Comparison of ENCODE assay signal across 17 cellular contexts in genomic region chr14:85948163-85948562, GRCh38.
A peak's percentile ranks its signal among the peaks of the same experiment; 100 is the strongest.
DNase-seq lines count a peak whose midpoint lies in the region; ATAC-seq and TF ChIP-seq lines count a peak whose summit lies in the region.
"Had no signal": no experiment of that assay in that cellular context is flagged by ENCODE, and none has a peak within 500 bp of the region (broad histone marks: within the 10 kb centered on the region; RNA-seq: fewer than 3 reads in every experiment).

No MANE protein-coding gene starts in this region.

- peak; percentile 21 for DNase-seq in Ammon's horn (ENCODE audit: low spot score)
- DNase-seq in HL-60 (ENCODE audit: low read depth in 1 of 2, low spot score in 1 of 2) = peak in 1 of 2 experiments; percentile 75
- peak; percentile 16 for DNase-seq in UCSD-AML1 (lab: John Stamatoyannopoulos, UW; ENCODE audit: unreplicated experiment)
- DNase-seq in neural progenitor cell (ENCODE audit: low spot score) = no peak
- DNase-seq in left cardiac atrium = no peak
- DNase-seq in NCI-H2029 treated with DMSO at 0.1 percent for 48 hours (lab: John Stamatoyannopoulos, UW) = no peak
- no peak for DNase-seq in erythroblast (lab: John Stamatoyannopoulos, UW)
- DNase-seq: H7, HFFc6, NCI-H187, NCI-H2227 treated with DMSO at 0.1 percent for 48 hours, NCI-H510A treated with DMSO at 0.1 percent for 48 hours, NCI-H774, PC-9 had no signal

- no peak overlapping the region for H3K27ac Mint-ChIP-seq in neural progenitor cell
- H3K27ac Mint-ChIP-seq: HFFc6 had no signal

- H3F3A ChIP-seq in neural progenitor cell (ENCODE audit: low read depth) = no peaks in the 10 kb centered on the region

- H4K20me1 ChIP-seq in neural progenitor cell (ENCODE audit: low read depth) = no peaks in the 10 kb centered on the region
- H4K20me1 ChIP-seq: BLaER1 treated with 17β-estradiol and CSF1 and Interleukin-3, amounts not matched to agents 10 nM and 100 nM had no signal

- no peak overlapping the region for H3K4me3 ChIP-seq in HL-60 (replicated peaks; ENCODE audit: insufficient read depth, low read length)
- no peak overlapping the region for H3K4me3 ChIP-seq in neural progenitor cell
- H3K4me3 ChIP-seq: A549; BLaER1 treated with 17β-estradiol and CSF1 and Interleukin-3, amounts not matched to agents 10 nM and 100 nM; PC-9 had no signal

- H3K36me3 ChIP-seq in neural progenitor cell = no peaks in the 10 kb centered on the region

- no peak overlapping the region for H3K9ac ChIP-seq in neural progenitor cell
- H3K9ac ChIP-seq: BLaER1 treated with 17β-estradiol and CSF1 and Interleukin-3, amounts not matched to agents 10 nM and 100 nM had no signal

- ATAC-seq in left cardiac atrium = no peak
- ATAC-seq: A549 had no signal

- intact Hi-C loops in left cardiac atrium (cut with DNase I) = no loop called here

- TF ChIP-seq POLR2A in erythroblast (IDR thresholded peaks at IDR 0.05; ENCODE audit: low read length) = no peak

- TF ChIP-seq CTCF in HL-60 (IDR thresholded peaks at IDR 0.05; ENCODE audit: insufficient read depth, low read length) (no peak), neural progenitor cell (IDR thresholded peaks at IDR 0.05) (no peak)

- H3K27me3 ChIP-seq in HL-60 (ENCODE audit: insufficient read depth, poor library complexity, severe bottlenecking) (no peaks in the 10 kb centered on the region), neural progenitor cell (no peaks in the 10 kb centered on the region)
- H3K27me3 ChIP-seq: BLaER1 treated with 17β-estradiol and CSF1 and Interleukin-3, amounts not matched to agents 10 nM and 100 nM had no signal

- no peaks in the 10 kb centered on the region for H3K9me3 Mint-ChIP-seq in neural progenitor cell

- no peaks in the 10 kb centered on the region for H3K79me2 ChIP-seq in neural progenitor cell (ENCODE audit: low read depth)

- no peaks in the 10 kb centered on the region for H3K9me3 ChIP-seq in neural progenitor cell (ENCODE audit: low read depth)
- H3K9me3 ChIP-seq: A549 had no signal

- H3K4me1 ChIP-seq in neural progenitor cell = peaks cover 6% of the 10 kb centered on the region
- H3K4me1 ChIP-seq: A549 had no signal

- H3K36me3 Mint-ChIP-seq in neural progenitor cell = no peaks in the 10 kb centered on the region

- H2AFZ ChIP-seq in neural progenitor cell (replicated peaks) = peak overlapping the region; percentile 54
- H2AFZ ChIP-seq: PC-9 had no signal

- H3K4me2 ChIP-seq in neural progenitor cell = no peak overlapping the region
- H3K4me2 ChIP-seq: A549, PC-9 had no signal

- H3K4me1 Mint-ChIP-seq in neural progenitor cell = peaks cover 5% of the 10 kb centered on the region

- H3K4me3 Mint-ChIP-seq in neural progenitor cell = no peak overlapping the region
- H3K4me3 Mint-ChIP-seq: HFFc6 had no signal

- peaks cover 2% of the 10 kb centered on the region for H3K27me3 Mint-ChIP-seq in neural progenitor cell (ENCODE audit: insufficient read depth, low read depth)

- H3K27ac ChIP-seq in HL-60 (replicated peaks) = peak overlapping the region; percentile 85
- H3K27ac ChIP-seq in neural progenitor cell = no peak overlapping the region
- H3K27ac ChIP-seq: A549; BLaER1 treated with 17β-estradiol and CSF1 and Interleukin-3, amounts not matched to agents 10 nM and 100 nM; PC-9; RWPE1 had no signal

Comparison
In these comparisons a context has a peak if more than half of its experiments do, and no peak if none do; other contexts are left out.
1. DNase-seq: peak in Ammon's horn (single experiment) and UCSD-AML1 (single experiment); none in neural progenitor cell (single experiment), left cardiac atrium (single experiment), NCI-H2029 treated with DMSO at 0.1 percent for 48 hours (single experiment) and erythroblast (0 of 2).